Comparison of ENCODE assay signal across 8 cellular contexts in genomic region chr11:115990004-115990447, GRCh38.
DNase-seq lines count a peak whose midpoint lies in the region; ATAC-seq, FAIRE-seq and TF ChIP-seq lines count a peak whose summit lies in the region.

No MANE protein-coding gene starts in this region.

- DNase-seq in DND-41 (no peak), bronchial epithelial cell (ENCODE audit: low read depth) (no peak), mesothelial cell of epicardium (ENCODE audit: low spot score in 2 of 2, unreplicated experiment in 2 of 2) (no peak), small intestine (no peak), osteoblast (ENCODE audit: insufficient read length, low spot score, missing footprints) (no peak)

- H3K4me2 ChIP-seq in DND-41 (ENCODE audit: insufficient read depth, low read length): no peak overlapping the region
- no peak overlapping the region for H3K4me2 ChIP-seq in osteoblast (ENCODE audit: insufficient read depth, low read length)

- no peaks in the 10 kb centered on the region for H3K9me3 Mint-ChIP-seq in mesothelial cell of epicardium

- TF ChIP-seq CTCF in DND-41 (IDR thresholded peaks at IDR 0.05; ENCODE audit: borderline replicate concordance, extremely low read depth, low read length, poor library complexity, severe bottlenecking) (peak; percentile 65), bronchial epithelial cell (IDR thresholded peaks at IDR 0.05; ENCODE audit: insufficient read depth, low read length, severe bottlenecking) (peak; percentile 38), mesothelial cell of epicardium (IDR thresholded peaks at IDR 0.05; ENCODE audit: unreplicated experiment) (peak; percentile 66), osteoblast (IDR thresholded peaks at IDR 0.05; ENCODE audit: extremely low read depth, low read depth, low read length) (no peak)

- H3K4me1 Mint-ChIP-seq in mesothelial cell of epicardium: no peaks in the 10 kb centered on the region

- H3K27me3 ChIP-seq in DND-41 (ENCODE audit: insufficient read depth, low read length, poor library complexity) (no peaks in the 10 kb centered on the region), bronchial epithelial cell (ENCODE audit: control insufficient read depth, insufficient read depth, low read length) (no peaks in the 10 kb centered on the region), small intestine (ENCODE audit: control insufficient read depth in 2 of 2, insufficient read depth in 2 of 2, low read length in 2 of 2) (peaks cover 0 to 2% of the 10 kb centered on the region in 2 donors), osteoblast (ENCODE audit: insufficient read depth, low read length) (no peaks in the 10 kb centered on the region)

- peaks cover 6% of the 10 kb centered on the region for H3K27me3 Mint-ChIP-seq in mesothelial cell of epicardium (ENCODE audit: low read depth)

- H3K4me1 ChIP-seq in DND-41 (ENCODE audit: insufficient read depth, low read length) (no peaks in the 10 kb centered on the region), small intestine (ENCODE audit: control insufficient read depth in 2 of 2, insufficient read depth in 1 of 2, low read depth in 1 of 2, low read length in 1 of 2) (no peaks in the 10 kb centered on the region), osteoblast (ENCODE audit: insufficient read depth, low read length) (no peaks in the 10 kb centered on the region)

- H3K79me2 ChIP-seq in DND-41 (ENCODE audit: insufficient read depth, low read length) (no peaks in the 10 kb centered on the region), osteoblast (ENCODE audit: insufficient read depth, low read length) (no peaks in the 10 kb centered on the region)

- H3K9me3 ChIP-seq in DND-41 (ENCODE audit: insufficient read depth, low read length, severe bottlenecking) (no peaks in the 10 kb centered on the region), small intestine (ENCODE audit: control insufficient read depth, low read depth) (no peaks in the 10 kb centered on the region), osteoblast (ENCODE audit: low read depth, low read length) (peaks cover 2% of the 10 kb centered on the region)

- H3K36me3 Mint-ChIP-seq in mesothelial cell of epicardium: no peaks in the 10 kb centered on the region

- WGBS in small intestine, 3 donors: 44 to 56% (median 52%) methylated on average over 19 of the region's 19 CpGs

- no peak for FAIRE-seq in bronchial epithelial cell (lab: Jason Lieb, UNC)
- no peak for FAIRE-seq in small intestine (lab: Jason Lieb, UNC)

- no peak overlapping the region for H3K9ac ChIP-seq in DND-41 (ENCODE audit: low read depth, low read length)

- ATAC-seq in DND-41 (ENCODE audit: insufficient read depth, low read depth) (no peak), HG03460 (IDR thresholded peaks at IDR 0.05; ENCODE audit: unreplicated experiment) (peak; percentile 50), HG02763 (IDR thresholded peaks at IDR 0.05; ENCODE audit: unreplicated experiment) (no peak), GM18519 (IDR thresholded peaks at IDR 0.05; ENCODE audit: low FRiP score, unreplicated experiment) (no peak)

- H3K27ac Mint-ChIP-seq in mesothelial cell of epicardium: no peak overlapping the region

- no peaks in the 10 kb centered on the region for H4K20me1 ChIP-seq in DND-41 (ENCODE audit: insufficient read depth, low read length)
- no peaks in the 10 kb centered on the region for H4K20me1 ChIP-seq in osteoblast (ENCODE audit: insufficient read depth, low read length)

- no peak overlapping the region for H3K4me3 ChIP-seq in DND-41 (ENCODE audit: low read depth in 1 of 2, low read length in 2 of 2)
- H3K4me3 ChIP-seq in bronchial epithelial cell (ENCODE audit: low read depth, low read length): no peak overlapping the region
- no peak overlapping the region for H3K4me3 ChIP-seq in small intestine (ENCODE audit: low read depth in 1 of 2, low read length in 2 of 2)
- no peak overlapping the region for H3K4me3 ChIP-seq in osteoblast (ENCODE audit: insufficient read depth, low read length)

- H2AFZ ChIP-seq in DND-41 (ENCODE audit: low read depth, low read length) (no peak overlapping the region), osteoblast (ENCODE audit: low read length) (no peak overlapping the region)

- H3K36me3 ChIP-seq in DND-41 (ENCODE audit: insufficient read depth, low read length): no peaks in the 10 kb centered on the region
- H3K36me3 ChIP-seq in bronchial epithelial cell (ENCODE audit: control insufficient read depth, insufficient read depth, low read length): no peaks in the 10 kb centered on the region
- no peaks in the 10 kb centered on the region for H3K36me3 ChIP-seq in small intestine (ENCODE audit: control insufficient read depth in 2 of 2, insufficient read depth in 2 of 2, low read length in 2 of 2)
- no peaks in the 10 kb centered on the region for H3K36me3 ChIP-seq in osteoblast (ENCODE audit: insufficient read depth, low read length)

- H3K4me3 Mint-ChIP-seq in mesothelial cell of epicardium: peak overlapping the region; percentile 56

- H3K27ac ChIP-seq in DND-41 (ENCODE audit: low read length): no peak overlapping the region
- no peak overlapping the region for H3K27ac ChIP-seq in small intestine (ENCODE audit: low read depth in 1 of 2, low read length in 1 of 2)
- no peak overlapping the region for H3K27ac ChIP-seq in osteoblast (ENCODE audit: low read depth, low read length)
